1 cellular context compared by ENCODE assay signal in the genomic region with DNA sequence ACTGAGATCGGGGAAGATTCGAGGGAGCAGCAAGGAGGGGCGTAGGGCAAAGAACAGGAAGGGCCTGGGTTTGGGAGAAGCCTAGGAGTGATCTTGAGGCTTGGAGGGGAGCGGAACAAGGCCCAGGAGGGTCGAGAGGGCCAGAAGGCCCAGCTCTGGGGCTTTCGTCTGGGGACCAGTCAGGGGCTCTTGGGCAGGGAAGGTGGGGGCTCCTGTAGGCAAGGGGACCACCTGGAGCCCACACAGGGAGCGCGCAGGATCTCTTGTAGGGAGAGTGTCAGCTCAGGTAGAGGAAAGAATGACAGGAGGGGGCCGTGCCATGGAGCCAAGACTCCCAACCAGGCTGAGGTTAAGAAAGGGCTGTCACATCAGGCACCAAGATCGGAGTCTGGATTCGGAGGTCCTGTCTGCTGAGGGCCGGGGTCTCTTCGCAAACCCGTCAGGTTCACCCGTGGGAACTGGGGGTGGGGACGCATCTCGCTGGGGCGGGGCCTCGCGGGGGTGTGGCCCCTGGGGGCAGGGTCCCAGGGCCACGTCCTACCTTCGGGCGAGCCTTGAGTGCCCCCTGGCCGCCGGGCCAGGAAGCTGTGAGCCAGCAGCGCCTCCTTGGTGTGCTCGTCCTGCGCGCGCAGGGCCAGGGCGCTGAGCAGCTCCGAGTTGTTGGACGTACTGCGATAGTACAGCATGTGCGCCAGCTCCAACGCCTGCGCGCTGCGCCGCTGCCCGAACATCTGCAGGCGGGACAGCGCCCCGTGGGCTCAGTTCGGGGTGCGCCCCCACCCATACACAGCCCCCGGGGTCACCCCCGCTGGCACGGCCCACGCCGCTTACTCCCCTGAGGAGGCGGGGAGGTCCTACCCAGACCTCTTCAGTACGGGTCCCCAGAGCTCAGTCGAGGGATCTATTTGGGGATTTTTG.
TF ChIP-seq lines count a peak whose summit lies in the region.

No MANE protein-coding gene starts in this region.

TF ChIP-seq in WTC11, 78 proteins besides CTCF, POLR2A, EP300 and RAD21 (continued from another document):
- TF ChIP-seq, protein P1, sequence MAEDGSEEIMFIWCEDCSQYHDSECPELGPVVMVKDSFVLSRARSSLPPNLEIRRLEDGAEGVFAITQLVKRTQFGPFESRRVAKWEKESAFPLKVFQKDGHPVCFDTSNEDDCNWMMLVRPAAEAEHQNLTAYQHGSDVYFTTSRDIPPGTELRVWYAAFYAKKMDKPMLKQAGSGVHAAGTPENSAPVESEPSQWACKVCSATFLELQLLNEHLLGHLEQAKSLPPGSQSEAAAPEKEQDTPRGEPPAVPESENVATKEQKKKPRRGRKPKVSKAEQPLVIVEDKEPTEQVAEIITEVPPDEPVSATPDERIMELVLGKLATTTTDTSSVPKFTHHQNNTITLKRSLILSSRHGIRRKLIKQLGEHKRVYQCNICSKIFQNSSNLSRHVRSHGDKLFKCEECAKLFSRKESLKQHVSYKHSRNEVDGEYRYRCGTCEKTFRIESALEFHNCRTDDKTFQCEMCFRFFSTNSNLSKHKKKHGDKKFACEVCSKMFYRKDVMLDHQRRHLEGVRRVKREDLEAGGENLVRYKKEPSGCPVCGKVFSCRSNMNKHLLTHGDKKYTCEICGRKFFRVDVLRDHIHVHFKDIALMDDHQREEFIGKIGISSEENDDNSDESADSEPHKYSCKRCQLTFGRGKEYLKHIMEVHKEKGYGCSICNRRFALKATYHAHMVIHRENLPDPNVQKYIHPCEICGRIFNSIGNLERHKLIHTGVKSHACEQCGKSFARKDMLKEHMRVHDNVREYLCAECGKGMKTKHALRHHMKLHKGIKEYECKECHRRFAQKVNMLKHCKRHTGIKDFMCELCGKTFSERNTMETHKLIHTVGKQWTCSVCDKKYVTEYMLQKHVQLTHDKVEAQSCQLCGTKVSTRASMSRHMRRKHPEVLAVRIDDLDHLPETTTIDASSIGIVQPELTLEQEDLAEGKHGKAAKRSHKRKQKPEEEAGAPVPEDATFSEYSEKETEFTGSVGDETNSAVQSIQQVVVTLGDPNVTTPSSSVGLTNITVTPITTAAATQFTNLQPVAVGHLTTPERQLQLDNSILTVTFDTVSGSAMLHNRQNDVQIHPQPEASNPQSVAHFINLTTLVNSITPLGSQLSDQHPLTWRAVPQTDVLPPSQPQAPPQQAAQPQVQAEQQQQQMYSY (CRISPR knock-in tag; IDR thresholded peaks at IDR 0.05) = no peak
- no peak for TF ChIP-seq KAT7 (CRISPR knock-in tag; IDR thresholded peaks at IDR 0.05; ENCODE audit: borderline replicate concordance)
- TF ChIP-seq FOXP1 (CRISPR knock-in tag; IDR thresholded peaks at IDR 0.05; ENCODE audit: borderline replicate concordance) = peak; percentile 31; the same call in 1 of the 2 replicates
- TF ChIP-seq MYBL2 (CRISPR knock-in tag; IDR thresholded peaks at IDR 0.05) = no peak
- no peak for TF ChIP-seq TCF7 (CRISPR knock-in tag; IDR thresholded peaks at IDR 0.05; ENCODE audit: low read depth)
- no peak for TF ChIP-seq RORB (CRISPR knock-in tag; IDR thresholded peaks at IDR 0.05)
- TF ChIP-seq, protein P2, sequence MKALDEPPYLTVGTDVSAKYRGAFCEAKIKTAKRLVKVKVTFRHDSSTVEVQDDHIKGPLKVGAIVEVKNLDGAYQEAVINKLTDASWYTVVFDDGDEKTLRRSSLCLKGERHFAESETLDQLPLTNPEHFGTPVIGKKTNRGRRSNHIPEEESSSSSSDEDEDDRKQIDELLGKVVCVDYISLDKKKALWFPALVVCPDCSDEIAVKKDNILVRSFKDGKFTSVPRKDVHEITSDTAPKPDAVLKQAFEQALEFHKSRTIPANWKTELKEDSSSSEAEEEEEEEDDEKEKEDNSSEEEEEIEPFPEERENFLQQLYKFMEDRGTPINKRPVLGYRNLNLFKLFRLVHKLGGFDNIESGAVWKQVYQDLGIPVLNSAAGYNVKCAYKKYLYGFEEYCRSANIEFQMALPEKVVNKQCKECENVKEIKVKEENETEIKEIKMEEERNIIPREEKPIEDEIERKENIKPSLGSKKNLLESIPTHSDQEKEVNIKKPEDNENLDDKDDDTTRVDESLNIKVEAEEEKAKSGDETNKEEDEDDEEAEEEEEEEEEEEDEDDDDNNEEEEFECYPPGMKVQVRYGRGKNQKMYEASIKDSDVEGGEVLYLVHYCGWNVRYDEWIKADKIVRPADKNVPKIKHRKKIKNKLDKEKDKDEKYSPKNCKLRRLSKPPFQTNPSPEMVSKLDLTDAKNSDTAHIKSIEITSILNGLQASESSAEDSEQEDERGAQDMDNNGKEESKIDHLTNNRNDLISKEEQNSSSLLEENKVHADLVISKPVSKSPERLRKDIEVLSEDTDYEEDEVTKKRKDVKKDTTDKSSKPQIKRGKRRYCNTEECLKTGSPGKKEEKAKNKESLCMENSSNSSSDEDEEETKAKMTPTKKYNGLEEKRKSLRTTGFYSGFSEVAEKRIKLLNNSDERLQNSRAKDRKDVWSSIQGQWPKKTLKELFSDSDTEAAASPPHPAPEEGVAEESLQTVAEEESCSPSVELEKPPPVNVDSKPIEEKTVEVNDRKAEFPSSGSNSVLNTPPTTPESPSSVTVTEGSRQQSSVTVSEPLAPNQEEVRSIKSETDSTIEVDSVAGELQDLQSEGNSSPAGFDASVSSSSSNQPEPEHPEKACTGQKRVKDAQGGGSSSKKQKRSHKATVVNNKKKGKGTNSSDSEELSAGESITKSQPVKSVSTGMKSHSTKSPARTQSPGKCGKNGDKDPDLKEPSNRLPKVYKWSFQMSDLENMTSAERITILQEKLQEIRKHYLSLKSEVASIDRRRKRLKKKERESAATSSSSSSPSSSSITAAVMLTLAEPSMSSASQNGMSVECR (CRISPR knock-in tag; IDR thresholded peaks at IDR 0.05; ENCODE audit: borderline replicate concordance) = peak; percentile 53; the same call in 1 of the 2 replicates
- TF ChIP-seq, protein P3, sequence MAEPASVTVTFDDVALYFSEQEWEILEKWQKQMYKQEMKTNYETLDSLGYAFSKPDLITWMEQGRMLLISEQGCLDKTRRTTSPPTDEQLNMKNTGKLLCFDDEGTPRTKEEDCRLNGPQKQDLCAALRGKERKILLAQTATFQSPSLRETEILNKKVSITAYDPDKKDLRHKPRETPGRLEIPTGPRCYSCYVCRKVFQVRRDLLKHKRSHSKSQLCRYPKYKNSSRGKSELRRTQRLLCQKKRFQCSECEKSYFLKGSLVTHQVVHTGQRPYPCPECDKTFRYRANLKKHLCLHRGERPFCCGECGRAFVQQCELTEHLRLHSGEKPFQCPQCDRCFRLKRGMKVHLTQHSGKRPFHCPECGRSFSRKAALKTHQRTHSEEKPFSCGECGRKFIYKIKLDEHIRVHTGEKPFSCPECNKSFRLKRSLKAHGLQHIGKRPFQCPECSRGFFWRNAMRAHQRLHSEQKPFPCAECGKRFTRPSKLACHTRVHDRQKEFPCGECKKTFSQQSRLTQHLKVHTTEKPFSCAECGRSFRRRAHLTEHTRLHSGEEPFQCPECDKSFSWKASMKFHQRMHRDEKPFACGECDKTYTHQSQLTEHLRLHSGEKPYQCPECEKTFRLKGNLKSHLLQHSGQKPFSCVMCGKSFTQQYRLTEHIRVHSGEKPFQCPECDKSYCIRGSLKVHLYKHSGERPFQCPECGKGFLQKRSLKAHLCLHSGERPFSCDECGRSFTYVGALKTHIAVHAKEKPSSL (CRISPR knock-in tag; conservative IDR thresholded peaks at IDR 0.05) = no peak
- TF ChIP-seq, protein P4, sequence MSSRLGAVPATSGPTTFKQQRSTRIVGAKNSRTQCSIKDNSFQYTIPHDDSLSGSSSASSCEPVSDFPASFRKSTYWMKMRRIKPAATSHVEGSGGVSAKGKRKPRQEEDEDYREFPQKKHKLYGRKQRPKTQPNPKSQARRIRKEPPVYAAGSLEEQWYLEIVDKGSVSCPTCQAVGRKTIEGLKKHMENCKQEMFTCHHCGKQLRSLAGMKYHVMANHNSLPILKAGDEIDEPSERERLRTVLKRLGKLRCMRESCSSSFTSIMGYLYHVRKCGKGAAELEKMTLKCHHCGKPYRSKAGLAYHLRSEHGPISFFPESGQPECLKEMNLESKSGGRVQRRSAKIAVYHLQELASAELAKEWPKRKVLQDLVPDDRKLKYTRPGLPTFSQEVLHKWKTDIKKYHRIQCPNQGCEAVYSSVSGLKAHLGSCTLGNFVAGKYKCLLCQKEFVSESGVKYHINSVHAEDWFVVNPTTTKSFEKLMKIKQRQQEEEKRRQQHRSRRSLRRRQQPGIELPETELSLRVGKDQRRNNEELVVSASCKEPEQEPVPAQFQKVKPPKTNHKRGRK (CRISPR knock-in tag; IDR thresholded peaks at IDR 0.05; ENCODE audit: borderline replicate concordance) = peak; percentile 100
- TF ChIP-seq SP1 (CRISPR knock-in tag; conservative IDR thresholded peaks at IDR 0.05) = peak; percentile 73
- no peak for TF ChIP-seq ATF1 (CRISPR knock-in tag; IDR thresholded peaks at IDR 0.05)
- TF ChIP-seq, protein P5, sequence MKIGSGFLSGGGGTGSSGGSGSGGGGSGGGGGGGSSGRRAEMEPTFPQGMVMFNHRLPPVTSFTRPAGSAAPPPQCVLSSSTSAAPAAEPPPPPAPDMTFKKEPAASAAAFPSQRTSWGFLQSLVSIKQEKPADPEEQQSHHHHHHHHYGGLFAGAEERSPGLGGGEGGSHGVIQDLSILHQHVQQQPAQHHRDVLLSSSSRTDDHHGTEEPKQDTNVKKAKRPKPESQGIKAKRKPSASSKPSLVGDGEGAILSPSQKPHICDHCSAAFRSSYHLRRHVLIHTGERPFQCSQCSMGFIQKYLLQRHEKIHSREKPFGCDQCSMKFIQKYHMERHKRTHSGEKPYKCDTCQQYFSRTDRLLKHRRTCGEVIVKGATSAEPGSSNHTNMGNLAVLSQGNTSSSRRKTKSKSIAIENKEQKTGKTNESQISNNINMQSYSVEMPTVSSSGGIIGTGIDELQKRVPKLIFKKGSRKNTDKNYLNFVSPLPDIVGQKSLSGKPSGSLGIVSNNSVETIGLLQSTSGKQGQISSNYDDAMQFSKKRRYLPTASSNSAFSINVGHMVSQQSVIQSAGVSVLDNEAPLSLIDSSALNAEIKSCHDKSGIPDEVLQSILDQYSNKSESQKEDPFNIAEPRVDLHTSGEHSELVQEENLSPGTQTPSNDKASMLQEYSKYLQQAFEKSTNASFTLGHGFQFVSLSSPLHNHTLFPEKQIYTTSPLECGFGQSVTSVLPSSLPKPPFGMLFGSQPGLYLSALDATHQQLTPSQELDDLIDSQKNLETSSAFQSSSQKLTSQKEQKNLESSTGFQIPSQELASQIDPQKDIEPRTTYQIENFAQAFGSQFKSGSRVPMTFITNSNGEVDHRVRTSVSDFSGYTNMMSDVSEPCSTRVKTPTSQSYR (CRISPR knock-in tag; IDR thresholded peaks at IDR 0.05) = no peak
- TF ChIP-seq, protein P6, sequence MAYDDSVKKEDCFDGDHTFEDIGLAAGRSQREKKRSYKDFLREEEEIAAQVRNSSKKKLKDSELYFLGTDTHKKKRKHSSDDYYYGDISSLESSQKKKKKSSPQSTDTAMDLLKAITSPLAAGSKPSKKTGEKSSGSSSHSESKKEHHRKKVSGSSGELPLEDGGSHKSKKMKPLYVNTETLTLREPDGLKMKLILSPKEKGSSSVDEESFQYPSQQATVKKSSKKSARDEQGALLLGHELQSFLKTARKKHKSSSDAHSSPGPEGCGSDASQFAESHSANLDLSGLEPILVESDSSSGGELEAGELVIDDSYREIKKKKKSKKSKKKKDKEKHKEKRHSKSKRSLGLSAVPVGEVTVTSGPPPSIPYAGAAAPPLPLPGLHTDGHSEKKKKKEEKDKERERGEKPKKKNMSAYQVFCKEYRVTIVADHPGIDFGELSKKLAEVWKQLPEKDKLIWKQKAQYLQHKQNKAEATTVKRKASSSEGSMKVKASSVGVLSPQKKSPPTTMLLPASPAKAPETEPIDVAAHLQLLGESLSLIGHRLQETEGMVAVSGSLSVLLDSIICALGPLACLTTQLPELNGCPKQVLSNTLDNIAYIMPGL (CRISPR knock-in tag; IDR thresholded peaks at IDR 0.05) = 0 out of 2 replicates have a peak, but pooled peaks have one; percentile 60
- peak; percentile 56; the same call in 1 of the 2 replicates for TF ChIP-seq FOXK1 (CRISPR knock-in tag; IDR thresholded peaks at IDR 0.05)
- TF ChIP-seq EMX1 (CRISPR knock-in tag; IDR thresholded peaks at IDR 0.05) = no peak
- no peak for TF ChIP-seq JUN (CRISPR knock-in tag; IDR thresholded peaks at IDR 0.05)
- TF ChIP-seq, protein P7, sequence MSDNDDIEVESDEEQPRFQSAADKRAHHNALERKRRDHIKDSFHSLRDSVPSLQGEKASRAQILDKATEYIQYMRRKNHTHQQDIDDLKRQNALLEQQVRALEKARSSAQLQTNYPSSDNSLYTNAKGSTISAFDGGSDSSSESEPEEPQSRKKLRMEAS (CRISPR knock-in tag; IDR thresholded peaks at IDR 0.05) = peak; percentile 85
- TF ChIP-seq, protein P8, sequence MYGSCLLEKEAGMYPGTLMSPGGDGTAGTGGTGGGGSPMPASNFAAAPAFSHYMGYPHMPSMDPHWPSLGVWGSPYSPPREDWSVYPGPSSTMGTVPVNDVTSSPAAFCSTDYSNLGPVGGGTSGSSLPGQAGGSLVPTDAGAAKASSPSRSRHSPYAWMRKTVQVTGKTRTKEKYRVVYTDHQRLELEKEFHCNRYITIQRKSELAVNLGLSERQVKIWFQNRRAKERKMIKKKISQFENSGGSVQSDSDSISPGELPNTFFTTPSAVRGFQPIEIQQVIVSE (CRISPR knock-in tag; IDR thresholded peaks at IDR 0.05; ENCODE audit: borderline replicate concordance) = no peak
